ENCODE assay signal across 8 cellular contexts in the genomic region with DNA sequence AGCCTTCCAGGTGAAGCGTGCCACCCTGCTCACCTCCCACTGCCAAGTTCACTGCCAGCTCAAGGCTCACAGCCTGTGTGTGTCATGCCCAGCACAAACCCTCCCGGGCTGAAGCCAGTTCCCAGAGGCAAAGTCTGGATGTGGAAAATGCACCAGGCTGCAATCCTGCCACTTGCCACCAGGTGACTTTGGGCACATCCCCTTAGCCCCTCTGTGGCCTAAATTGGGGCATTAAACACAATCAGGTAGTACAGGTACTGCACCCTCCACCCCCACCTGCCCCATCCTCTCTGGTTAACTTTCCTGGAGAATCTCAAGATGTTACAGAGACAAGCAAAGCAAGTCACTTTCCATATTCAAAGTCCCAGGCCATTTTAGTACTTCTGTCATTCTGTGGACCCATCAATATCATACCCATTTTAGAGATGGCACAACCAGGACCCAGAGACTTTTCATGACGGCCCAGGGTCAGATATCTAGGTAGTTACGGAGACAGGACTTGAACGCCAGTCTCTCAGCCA. TPM values are rescaled to one million over a fixed set of nuclear protein-coding genes. Genes with fewer than 3 reads are reported as not detected.
DNase-seq lines count a peak whose midpoint lies in the region; ATAC-seq and TF ChIP-seq lines count a peak whose summit lies in the region.

No MANE protein-coding gene starts in this region.

- ATAC-seq in SK-N-SH treated with all-trans-retinoic acid at 6 μM for 48 hours (peak; percentile 53), HG02798 (IDR thresholded peaks at IDR 0.05; ENCODE audit: poor library complexity, unreplicated experiment) (no peak), HG03521 (IDR thresholded peaks at IDR 0.05; ENCODE audit: unreplicated experiment) (no peak), HG02973 (IDR thresholded peaks at IDR 0.05; ENCODE audit: unreplicated experiment) (no peak)

- no peak overlapping the region for H3K9ac ChIP-seq in endodermal cell (ENCODE audit: extremely low read depth, low read length, poor library complexity, severe bottlenecking)
- H3K9ac ChIP-seq in skeletal muscle tissue (ENCODE audit: low read depth in 1 of 3, low read length in 3 of 3), result peak overlapping the region in 1 of 3 donors; percentile 86

- H3K9me3 Mint-ChIP-seq in endodermal cell, result no peaks in the 10 kb centered on the region

- H3K27ac ChIP-seq in endodermal cell (ENCODE audit: low read depth, low read length), result no peak overlapping the region
- peak overlapping the region; percentile 87 for H3K27ac ChIP-seq in skeletal muscle tissue (ENCODE audit: low read depth, low read length)

- H3K4me3 ChIP-seq in endodermal cell (ENCODE audit: low read length), result no peak overlapping the region
- peak overlapping the region in 1 of 3 donors; percentile 1 for H3K4me3 ChIP-seq in skeletal muscle tissue (ENCODE audit: low read length in 3 of 3)

- no peak overlapping the region for H3K4me3 Mint-ChIP-seq in endodermal cell

- H3K36me3 ChIP-seq in endodermal cell (ENCODE audit: control insufficient read depth, insufficient read depth, low read length) (no peaks in the 10 kb centered on the region), skeletal muscle tissue (ENCODE audit: control insufficient read depth in 3 of 3, insufficient read depth in 3 of 3, low read length in 3 of 3) (peaks cover 0 to 2% (median 0%) of the 10 kb centered on the region in 3 donors)

- no peaks in the 10 kb centered on the region for H3K36me3 Mint-ChIP-seq in endodermal cell (ENCODE audit: low read depth)

- no peaks in the 10 kb centered on the region for H3K9me3 ChIP-seq in endodermal cell (ENCODE audit: control insufficient read depth, low read length)
- H3K9me3 ChIP-seq in skeletal muscle tissue (ENCODE audit: control insufficient read depth in 3 of 3, low read length in 3 of 3), result no peaks in the 10 kb centered on the region

- 69% methylated on average over 5 of the region's 5 CpGs; no CpG with 5 or more reads in 1 of the 2 experiments for WGBS in endodermal cell (ENCODE audit: insufficient coverage in 1 of 2, insufficient read length in 1 of 2), 2 experiments

- H3K27me3 ChIP-seq in endodermal cell (ENCODE audit: control insufficient read depth, insufficient read depth, low read length, poor library complexity, severe bottlenecking) (peaks cover 56% of the 10 kb centered on the region), skeletal muscle tissue (ENCODE audit: control insufficient read depth in 3 of 3, insufficient read depth in 3 of 3, low read length in 3 of 3) (peaks cover 0 to 8% (median 8%) of the 10 kb centered on the region in 3 donors)

- H3K4me1 ChIP-seq in endodermal cell (ENCODE audit: control insufficient read depth, insufficient read depth, low read length) (no peaks in the 10 kb centered on the region), skeletal muscle tissue (ENCODE audit: control insufficient read depth in 3 of 3, insufficient read depth in 3 of 3, low read length in 3 of 3) (peaks cover 19 to 49% (median 38%) of the 10 kb centered on the region in 3 donors)

- DNase-seq in NCI-H748 (lab: John Stamatoyannopoulos, UW; ENCODE audit: unreplicated experiment), result peak; percentile 18
- DNase-seq in NCI-H748 treated with DMSO at 0.1 percent for 48 hours (lab: John Stamatoyannopoulos, UW), result no peak
- peak; percentile 85 for DNase-seq in endodermal cell

- H3K27me3 Mint-ChIP-seq in endodermal cell (ENCODE audit: insufficient read depth), result peaks cover 57% of the 10 kb centered on the region

- TF ChIP-seq CTCF in endodermal cell (conservative IDR thresholded peaks at IDR 0.05), result peak; percentile 81

- no peak overlapping the region for H3K27ac Mint-ChIP-seq in endodermal cell

- peaks cover 4% of the 10 kb centered on the region for H3K4me1 Mint-ChIP-seq in endodermal cell

TF ChIP-seq in SK-N-SH treated with all-trans-retinoic acid at 6 μM for 48 hours, 23 proteins besides CTCF, POLR2A, EP300 and RAD21:
- no peak for TF ChIP-seq CSDC2 (CRISPR knock-in tag; IDR thresholded peaks at IDR 0.05)
- no peak for TF ChIP-seq ZNF565 (CRISPR knock-in tag; conservative IDR thresholded peaks at IDR 0.05; ENCODE audit: low read depth)
- no peak for TF ChIP-seq ZNF8 (CRISPR knock-in tag; IDR thresholded peaks at IDR 0.05)
- no peak for TF ChIP-seq ARNTL (CRISPR knock-in tag; IDR thresholded peaks at IDR 0.05; ENCODE audit: borderline replicate concordance, low read depth)
- no peak for TF ChIP-seq ZNF70 (CRISPR knock-in tag; IDR thresholded peaks at IDR 0.05)
- TF ChIP-seq, protein P1, sequence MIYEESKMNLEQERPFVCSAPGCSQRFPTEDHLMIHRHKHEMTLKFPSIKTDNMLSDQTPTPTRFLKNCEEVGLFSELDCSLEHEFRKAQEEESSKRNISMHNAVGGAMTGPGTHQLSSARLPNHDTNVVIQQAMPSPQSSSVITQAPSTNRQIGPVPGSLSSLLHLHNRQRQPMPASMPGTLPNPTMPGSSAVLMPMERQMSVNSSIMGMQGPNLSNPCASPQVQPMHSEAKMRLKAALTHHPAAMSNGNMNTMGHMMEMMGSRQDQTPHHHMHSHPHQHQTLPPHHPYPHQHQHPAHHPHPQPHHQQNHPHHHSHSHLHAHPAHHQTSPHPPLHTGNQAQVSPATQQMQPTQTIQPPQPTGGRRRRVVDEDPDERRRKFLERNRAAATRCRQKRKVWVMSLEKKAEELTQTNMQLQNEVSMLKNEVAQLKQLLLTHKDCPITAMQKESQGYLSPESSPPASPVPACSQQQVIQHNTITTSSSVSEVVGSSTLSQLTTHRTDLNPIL (CRISPR knock-in tag; IDR thresholded peaks at IDR 0.05; ENCODE audit: low read depth), result no peak
- TF ChIP-seq ISL1 (CRISPR knock-in tag; IDR thresholded peaks at IDR 0.05), result no peak
- TF ChIP-seq CSRNP3 (CRISPR knock-in tag; IDR thresholded peaks at IDR 0.05), result no peak
- no peak for TF ChIP-seq ZFP3 (CRISPR knock-in tag; IDR thresholded peaks at IDR 0.05)
- TF ChIP-seq ESRRG (CRISPR knock-in tag; IDR thresholded peaks at IDR 0.05), result no peak
- TF ChIP-seq ZC3H10 (CRISPR knock-in tag; IDR thresholded peaks at IDR 0.05), result no peak
- TF ChIP-seq PPARA (CRISPR knock-in tag; IDR thresholded peaks at IDR 0.05; ENCODE audit: borderline replicate concordance), result no peak
- no peak for TF ChIP-seq TSHZ2 (CRISPR knock-in tag; IDR thresholded peaks at IDR 0.05)

RNA-seq across cellular contexts. Expression of gene RASD2, which starts 1.8 kb away (rescaled TPM):
- total RNA-seq in endodermal cell, result under 1 TPM; 0.15 to 0.24 TPM
- 2.4 TPM for polyA plus RNA-seq in endodermal cell (2013, experiment 1 of 2)
- polyA plus RNA-seq in endodermal cell (2013, experiment 2 of 2), result 2.0 TPM
- 1.0 TPM for total RNA-seq in skeletal muscle tissue
